In genomic region chr3:138068579-138069174, GRCh38 we compare ENCODE assay signal across 8 cellular contexts. TPM values are rescaled to one million over a fixed set of nuclear protein-coding genes. Genes with fewer than 3 reads are reported as not detected.
DNase-seq lines count a peak whose midpoint lies in the region; ATAC-seq and TF ChIP-seq lines count a peak whose summit lies in the region.

No MANE protein-coding gene starts in this region.

- no peaks in the 10 kb centered on the region for H4K20me1 ChIP-seq in H9 (ENCODE audit: control insufficient read depth, insufficient read depth, insufficient read length)
- H4K20me1 ChIP-seq in MM.1S (ENCODE audit: insufficient read depth, low read length), result no peaks in the 10 kb centered on the region

- no peak overlapping the region for H3K18ac ChIP-seq in H9 (ENCODE audit: insufficient read length, low read depth, low read length)

- H2AFZ ChIP-seq in H9 (ENCODE audit: low read length) (no peak overlapping the region), MM.1S (ENCODE audit: low read length) (peak overlapping the region; percentile 42)

- H3F3A ChIP-seq in MM.1S (ENCODE audit: insufficient read depth, low read length), result no peaks in the 10 kb centered on the region

- H3K27me3 ChIP-seq in H9 (ENCODE audit: insufficient read depth, low read length) (no peaks in the 10 kb centered on the region), MM.1S (replicated peaks; ENCODE audit: insufficient read depth, low read length) (no peaks in the 10 kb centered on the region; the same call in 1 of the 2 replicates)

- no peak overlapping the region for H3K56ac ChIP-seq in H9 (ENCODE audit: insufficient read length, low read depth, low read length)

- DNase-seq in GM12864 (ENCODE audit: low read depth) (peak; percentile 50), H9 (peak; percentile 88), MM.1S (peak; percentile 66), SKM-1 treated with dmso at 0.1 percent for 144 hours (lab: John Stamatoyannopoulos, UW; ENCODE audit: unreplicated experiment) (peak; percentile 38), cardiac septum (ENCODE audit: low spot score) (peak; percentile 92), putamen (ENCODE audit: low spot score) (peak; percentile 63), NCI-H226 (no peak)
- peak; percentile 82 for DNase-seq in activated naive CD8-positive, alpha-beta T cell treated with anti-CD3 and anti-CD28 coated beads, Interleukin-2, amount 10 ng/mL, durations not matched to agents 7 days and 5 days

- intact Hi-C loops in cardiac septum (cut with DNase I), result loop anchor here (2.0 to 10.0 kb wide), 4 partner anchors 50 to 356 kb away; partner anchors contain the start of genes DBR1 and NME9

- H3K27ac ChIP-seq in H9 (ENCODE audit: insufficient read length, low read depth, low read length), result no peak overlapping the region
- no peak overlapping the region for H3K27ac ChIP-seq in MM.1S (ENCODE audit: low read length)

- no peak overlapping the region for H2BK15ac ChIP-seq in H9 (ENCODE audit: low read depth, low read length)

- no peaks in the 10 kb centered on the region for H3K23me2 ChIP-seq in H9 (ENCODE audit: insufficient read length, low read depth, low read length, poor library complexity, severe bottlenecking)

- no peak overlapping the region for H3K4me3 Mint-ChIP-seq in H9
- H3K4me3 Mint-ChIP-seq in activated naive CD8-positive, alpha-beta T cell treated with anti-CD3 and anti-CD28 coated beads, Interleukin-2, amount 10 ng/mL, durations not matched to agents 7 days and 5 days, result no peak overlapping the region

- H3K4me1 ChIP-seq in H9 (ENCODE audit: insufficient read depth, low read length), result no peaks in the 10 kb centered on the region; the same call in 1 of the 2 replicates
- H3K4me1 ChIP-seq in MM.1S (ENCODE audit: low read length), result no peaks in the 10 kb centered on the region

- H3K23ac ChIP-seq in H9 (ENCODE audit: insufficient read length, low read depth, low read length), result no peak overlapping the region

- peak; percentile 78 for ATAC-seq in activated naive CD8-positive, alpha-beta T cell treated with anti-CD3 and anti-CD28 coated beads, Interleukin-2, amount 10 ng/mL, durations not matched to agents 7 days and 5 days (ENCODE audit: low read depth)

- H3K4me3 ChIP-seq in GM12864 (ENCODE audit: low read depth, low read length) (no peak overlapping the region), MM.1S (ENCODE audit: low read length) (no peak overlapping the region)

- H3K9me3 Mint-ChIP-seq in H9, result no peaks in the 10 kb centered on the region
- H3K9me3 Mint-ChIP-seq in activated naive CD8-positive, alpha-beta T cell treated with anti-CD3 and anti-CD28 coated beads, Interleukin-2, amount 10 ng/mL, durations not matched to agents 7 days and 5 days, result no peaks in the 10 kb centered on the region

- no peak overlapping the region for H2AK5ac ChIP-seq in H9 (ENCODE audit: insufficient read length, low read length)

- H3K27ac Mint-ChIP-seq in H9, result peak overlapping the region in 1 of 3 experiments; percentile 49; a peak in 1 of 7 replicates
- H3K27ac Mint-ChIP-seq in activated naive CD8-positive, alpha-beta T cell treated with anti-CD3 and anti-CD28 coated beads, Interleukin-2, amount 10 ng/mL, durations not matched to agents 7 days and 5 days, result no peak overlapping the region

- no peak overlapping the region for H4K91ac ChIP-seq in H9 (ENCODE audit: insufficient read length, low read depth, low read length)

- H3K36me3 ChIP-seq in MM.1S (replicated peaks; ENCODE audit: insufficient read depth, low read length), result no peaks in the 10 kb centered on the region

- no peak overlapping the region for H2BK120ac ChIP-seq in H9 (ENCODE audit: low read depth, low read length, poor library complexity, severe bottlenecking)

- H3T11ph ChIP-seq in H9 (ENCODE audit: low read length), result no peak overlapping the region

- H3K36me3 Mint-ChIP-seq in H9 (ENCODE audit: insufficient read depth in 1 of 3, low read depth in 3 of 3), result peaks cover 12 to 35% (median 34%) of the 10 kb centered on the region in 3 experiments; a peak in 6 of 7 replicates
- H3K36me3 Mint-ChIP-seq in activated naive CD8-positive, alpha-beta T cell treated with anti-CD3 and anti-CD28 coated beads, Interleukin-2, amount 10 ng/mL, durations not matched to agents 7 days and 5 days, result no peaks in the 10 kb centered on the region

- H3K14ac ChIP-seq in H9 (ENCODE audit: insufficient read depth, low read length), result no peak overlapping the region

- H3K9me3 ChIP-seq in H9 (ENCODE audit: control insufficient read depth, low read depth, low read length) (no peaks in the 10 kb centered on the region), MM.1S (replicated peaks; ENCODE audit: insufficient read depth, low read length) (no peaks in the 10 kb centered on the region)

- no peak overlapping the region for H3K4ac ChIP-seq in H9 (ENCODE audit: low read depth, low read length)

- H3K9ac ChIP-seq in H9 (ENCODE audit: extremely low read depth, insufficient read length, low read length), result no peak overlapping the region
- H3K9ac ChIP-seq in MM.1S (ENCODE audit: low read length), result no peak overlapping the region

- H2BK12ac ChIP-seq in H9 (ENCODE audit: insufficient read length, low read depth, low read length), result no peak overlapping the region

- peaks cover 22 to 27% of the 10 kb centered on the region in 2 experiments for H3K4me1 Mint-ChIP-seq in H9
- H3K4me1 Mint-ChIP-seq in activated naive CD8-positive, alpha-beta T cell treated with anti-CD3 and anti-CD28 coated beads, Interleukin-2, amount 10 ng/mL, durations not matched to agents 7 days and 5 days, result peaks cover 12% of the 10 kb centered on the region

- H2BK5ac ChIP-seq in H9 (ENCODE audit: insufficient read length, low read length), result no peak overlapping the region

- no peaks in the 10 kb centered on the region for H3K9me2 ChIP-seq in MM.1S (replicated peaks; ENCODE audit: insufficient read depth, low read length)

- WGBS in H9 (ENCODE audit: extremely low coverage, insufficient read length, low lambda C conversion rate), result no CpG with 5 or more reads among the region's 14 CpGs

- POLR2A ChIA-PET in activated naive CD8-positive, alpha-beta T cell treated with anti-CD3 and anti-CD28 coated beads, Interleukin-2, amount 10 ng/mL, durations not matched to agents 7 days and 5 days (lab: Charles Lee), result interaction anchor here (1.0 kb wide), 1 partner anchor 50 kb away, joined by 3 read pairs; no protein-coding TSS in a partner anchor

- no peaks in the 10 kb centered on the region for H3K27me3 Mint-ChIP-seq in H9 (ENCODE audit: low read depth)
- H3K27me3 Mint-ChIP-seq in activated naive CD8-positive, alpha-beta T cell treated with anti-CD3 and anti-CD28 coated beads, Interleukin-2, amount 10 ng/mL, durations not matched to agents 7 days and 5 days, result peaks cover 14% of the 10 kb centered on the region

- TF ChIP-seq CTCF in GM12864 (IDR thresholded peaks at IDR 0.05; ENCODE audit: low read depth, low read length, missing control alignments) (peak; percentile 100), H9 (conservative IDR thresholded peaks at IDR 0.05) (peak; percentile 98), MM.1S (IDR thresholded peaks at IDR 0.05; ENCODE audit: low read length) (peak; percentile 99)

- H3K79me2 ChIP-seq in H9 (ENCODE audit: insufficient read depth, low read length), result no peaks in the 10 kb centered on the region
- H3K79me2 ChIP-seq in MM.1S (ENCODE audit: low read length), result no peaks in the 10 kb centered on the region

- H2BK20ac ChIP-seq in H9 (ENCODE audit: low read depth, low read length, poor library complexity, severe bottlenecking), result no peak overlapping the region

- H3K79me1 ChIP-seq in H9 (ENCODE audit: insufficient read depth, low read depth, low read length, poor library complexity, severe bottlenecking), result no peaks in the 10 kb centered on the region

- H3K4me2 ChIP-seq in H9 (ENCODE audit: insufficient read depth, insufficient read length, low read length) (no peak overlapping the region), MM.1S (ENCODE audit: low read depth, low read length) (no peak overlapping the region)

- H4K5ac ChIP-seq in H9 (ENCODE audit: insufficient read length, low read depth, low read length), result no peak overlapping the region

- no peak overlapping the region for H4K8ac ChIP-seq in H9 (replicated peaks; ENCODE audit: insufficient read length, low read depth, low read length)

RNA-seq across cellular contexts. Expression of gene DZIP1L, which starts 46.7 kb away (rescaled TPM):
- total RNA-seq in H9 (2021) (9.2 and 10.4 TPM in 2 replicates), cardiac septum (7.2 TPM)
- under 1 TPM in 1 of 2 experiments, not detected in 1; 0.40 TPM for total RNA-seq in activated naive CD8-positive, alpha-beta T cell treated with anti-CD3 and anti-CD28 coated beads, Interleukin-2, amount 10 ng/mL, durations not matched to agents 7 days and 5 days

RNA-seq across cellular contexts. Expression of gene CLDN18, which starts 58.7 kb away (rescaled TPM):
- not detected in 2 replicates for total RNA-seq in H9 (2021)
- total RNA-seq in activated naive CD8-positive, alpha-beta T cell treated with anti-CD3 and anti-CD28 coated beads, Interleukin-2, amount 10 ng/mL, durations not matched to agents 7 days and 5 days, result not detected
- not detected for total RNA-seq in cardiac septum
